In the genomic region with DNA sequence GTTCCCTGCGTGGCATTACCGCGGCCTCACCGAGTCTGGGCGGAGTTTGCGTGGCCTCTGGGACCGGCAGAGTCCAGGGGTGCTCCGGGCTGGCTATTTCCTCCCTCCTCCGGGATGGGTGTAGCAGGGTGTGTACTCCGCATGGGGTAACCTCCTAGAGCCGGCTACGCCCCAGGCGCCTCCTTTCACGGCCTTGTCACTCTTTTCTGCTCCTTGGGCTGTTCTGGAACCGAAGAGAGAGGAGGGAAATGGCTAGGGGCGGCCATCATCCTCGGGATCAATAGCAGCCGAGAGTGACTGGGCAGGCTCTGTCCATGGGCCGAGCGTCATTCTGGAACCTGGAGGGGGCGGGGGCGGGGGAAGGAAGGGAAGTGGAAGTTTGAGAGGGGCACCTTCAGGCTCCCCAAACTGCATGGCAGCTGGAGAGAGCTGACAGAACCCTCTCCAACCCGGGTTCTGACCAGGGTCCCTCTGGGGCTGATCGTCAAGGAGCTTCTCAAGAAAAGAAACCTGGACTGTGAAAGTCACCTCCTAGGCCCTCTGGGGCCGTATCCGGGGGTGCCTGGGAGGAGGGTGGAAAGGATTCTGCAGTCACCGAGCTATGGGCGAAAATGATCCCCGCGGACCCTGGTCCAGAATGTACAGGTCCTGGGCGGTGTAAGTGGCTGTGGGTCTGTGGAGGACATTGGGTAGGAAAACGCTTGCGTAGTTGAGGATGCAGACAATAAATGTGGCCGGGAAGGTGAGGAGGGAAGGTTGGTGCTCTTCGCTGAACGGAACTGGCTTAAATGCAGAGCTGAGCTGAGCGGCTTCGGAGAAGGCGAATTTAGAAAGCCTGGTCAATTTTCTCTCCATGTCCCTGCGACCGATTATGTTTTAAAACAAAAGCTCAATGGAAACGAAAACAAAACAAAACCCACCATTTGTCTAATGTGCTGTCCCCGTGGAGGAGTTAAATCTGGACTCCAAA, we compare ENCODE assay signal across 1 cellular context.
TF ChIP-seq lines count a peak whose summit lies in the region.

No MANE protein-coding gene starts in this region.

TF ChIP-seq in IMR-90, 13 proteins besides CTCF, POLR2A, EP300 and RAD21:
- no peak for TF ChIP-seq SMC3 (IDR thresholded peaks at IDR 0.05; ENCODE audit: low read depth, low read length)
- no peak for TF ChIP-seq FOS (IDR thresholded peaks at IDR 0.05; ENCODE audit: low read depth, low read length)
- TF ChIP-seq, protein P1, sequence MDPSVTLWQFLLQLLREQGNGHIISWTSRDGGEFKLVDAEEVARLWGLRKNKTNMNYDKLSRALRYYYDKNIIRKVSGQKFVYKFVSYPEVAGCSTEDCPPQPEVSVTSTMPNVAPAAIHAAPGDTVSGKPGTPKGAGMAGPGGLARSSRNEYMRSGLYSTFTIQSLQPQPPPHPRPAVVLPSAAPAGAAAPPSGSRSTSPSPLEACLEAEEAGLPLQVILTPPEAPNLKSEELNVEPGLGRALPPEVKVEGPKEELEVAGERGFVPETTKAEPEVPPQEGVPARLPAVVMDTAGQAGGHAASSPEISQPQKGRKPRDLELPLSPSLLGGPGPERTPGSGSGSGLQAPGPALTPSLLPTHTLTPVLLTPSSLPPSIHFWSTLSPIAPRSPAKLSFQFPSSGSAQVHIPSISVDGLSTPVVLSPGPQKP (IDR thresholded peaks at IDR 0.05; ENCODE audit: borderline replicate concordance, low read depth, low read length), result no peak
- TF ChIP-seq, protein P2, sequence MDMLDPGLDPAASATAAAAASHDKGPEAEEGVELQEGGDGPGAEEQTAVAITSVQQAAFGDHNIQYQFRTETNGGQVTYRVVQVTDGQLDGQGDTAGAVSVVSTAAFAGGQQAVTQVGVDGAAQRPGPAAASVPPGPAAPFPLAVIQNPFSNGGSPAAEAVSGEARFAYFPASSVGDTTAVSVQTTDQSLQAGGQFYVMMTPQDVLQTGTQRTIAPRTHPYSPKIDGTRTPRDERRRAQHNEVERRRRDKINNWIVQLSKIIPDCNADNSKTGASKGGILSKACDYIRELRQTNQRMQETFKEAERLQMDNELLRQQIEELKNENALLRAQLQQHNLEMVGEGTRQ (IDR thresholded peaks at IDR 0.05; ENCODE audit: low read depth, low read length), result no peak
- no peak for TF ChIP-seq MAFK (IDR thresholded peaks at IDR 0.05; ENCODE audit: low read depth, low read length)
- TF ChIP-seq RCOR1 (IDR thresholded peaks at IDR 0.05; ENCODE audit: insufficient replicate concordance, low read length), result no peak
- TF ChIP-seq MXI1 (IDR thresholded peaks at IDR 0.05; ENCODE audit: borderline replicate concordance, low read depth, low read length), result no peak
- no peak for TF ChIP-seq CEBPB (IDR thresholded peaks at IDR 0.05; ENCODE audit: low read depth, low read length)
- no peak for TF ChIP-seq NFE2L2 (IDR thresholded peaks at IDR 0.05; ENCODE audit: low read depth, low read length)
- TF ChIP-seq BHLHE40 (IDR thresholded peaks at IDR 0.05; ENCODE audit: low read depth, low read length), result no peak
- no peak for TF ChIP-seq RFX5 (IDR thresholded peaks at IDR 0.05; ENCODE audit: low read depth, low read length)
- TF ChIP-seq CHD1 (IDR thresholded peaks at IDR 0.05; ENCODE audit: low read depth, low read length), result no peak
- TF ChIP-seq MAZ (IDR thresholded peaks at IDR 0.05; ENCODE audit: borderline replicate concordance, low read depth, low read length), result no peak
TF ChIP-seq in IMR-90: peak in this region for 0.
